31 cellular contexts compared by ENCODE assay signal in genomic region chr11:120197977-120198376, GRCh38. TPM values are rescaled to one million over a fixed set of nuclear protein-coding genes. Genes with fewer than 3 reads are reported as not detected.
DNase-seq lines count a peak whose midpoint lies in the region; ATAC-seq, FAIRE-seq and TF ChIP-seq lines count a peak whose summit lies in the region.
"Had no signal": no experiment of that assay in that cellular context is flagged by ENCODE, and none has a peak within 500 bp of the region (broad histone marks: within the 10 kb centered on the region; RNA-seq: fewer than 3 reads in every experiment).

No MANE protein-coding gene starts in this region.

- peak overlapping the region; percentile 77 for H3K27ac ChIP-seq in HepG2 (ENCODE audit: extremely low read length, insufficient read depth, low read length)
- H3K27ac ChIP-seq in osteoblast (ENCODE audit: low read depth, low read length) = no peak overlapping the region
- H3K27ac ChIP-seq: brain microvascular endothelial cell, epithelial cell of prostate had no signal

- H2AFZ ChIP-seq in HepG2 (ENCODE audit: low read length) = no peak overlapping the region
- H2AFZ ChIP-seq in osteoblast (ENCODE audit: low read length) = no peak overlapping the region

- H3K27me3 ChIP-seq in HepG2 (ENCODE audit: control insufficient read depth in 1 of 2, insufficient read depth in 2 of 2, low read length in 2 of 2) (no peaks in the 10 kb centered on the region), osteoblast (ENCODE audit: insufficient read depth, low read length) (peaks cover 24% of the 10 kb centered on the region)

- no peaks in the 10 kb centered on the region for H3K36me3 ChIP-seq in HepG2 (replicated peaks in 1 of 2; ENCODE audit: control insufficient read depth in 1 of 2, insufficient read depth in 2 of 2, low read length in 2 of 2)
- no peaks in the 10 kb centered on the region for H3K36me3 ChIP-seq in osteoblast (ENCODE audit: insufficient read depth, low read length)
- H3K36me3 ChIP-seq: brain microvascular endothelial cell, heart right ventricle had no signal

- ATAC-seq in left ventricle myocardium superior (peak; percentile 25), Right ventricle myocardium superior (ENCODE audit: poor library complexity) (no peak), HepG2 (peak; percentile 43), GM18511 (IDR thresholded peaks at IDR 0.05; ENCODE audit: unreplicated experiment) (no peak), HG03439 (IDR thresholded peaks at IDR 0.05; ENCODE audit: unreplicated experiment) (no peak)
- ATAC-seq: CD8-positive, alpha-beta T cell; natural killer cell treated with Interleukin-12 subunit alpha and Interleukin-12 subunit beta and Interleukin-15 and Interleukin-18, amount 100 ng/mL, for 72 hours had no signal

- 0% methylated on average over 9 of the region's 9 CpGs for WGBS in HepG2 (ENCODE audit: low lambda C conversion rate)

- H3K79me2 ChIP-seq in HepG2 (ENCODE audit: insufficient read depth, low read length) (no peaks in the 10 kb centered on the region), osteoblast (ENCODE audit: insufficient read depth, low read length) (no peaks in the 10 kb centered on the region)

- no peak for TF ChIP-seq CTCF in HepG2 (CRISPR knock-in tag; IDR thresholded peaks at IDR 0.05)
- no peak for TF ChIP-seq CTCF in osteoblast (IDR thresholded peaks at IDR 0.05; ENCODE audit: extremely low read depth, low read depth, low read length)

- H3K4me3 ChIP-seq in HepG2 (replicated peaks in 1 of 3; ENCODE audit: insufficient read depth in 1 of 3, low read depth in 2 of 3, low read length in 3 of 3) (peak overlapping the region; percentile 28 to 58 (median 34); a peak in 5 of 6 replicates), osteoblast (ENCODE audit: insufficient read depth, low read length) (no peak overlapping the region)
- H3K4me3 ChIP-seq: heart right ventricle, K562 had no signal

- in situ Hi-C loops in HepG2 (cut with HindIII; ENCODE audit: extremely low pct_ligation_motif_present, low pct_unique_long_range_greater_than_20kb) = no loop called here

- FAIRE-seq in HepG2 (lab: Jason Lieb, UNC) = peak; percentile 8
- no peak for FAIRE-seq in GM12892 (lab: Jason Lieb, UNC)
- FAIRE-seq: A204.1, GM12891, H54, K562, RCC 7860 had no signal

- intact Hi-C loops in left ventricle myocardium superior (cut with micrococcal nuclease) = no loop called here
- intact Hi-C loops in Right ventricle myocardium superior (cut with DNase I) = no loop called here
- intact Hi-C loops in HepG2 (cut with micrococcal nuclease; ENCODE audit: unreplicated experiment) = loop anchor here (1.0 kb wide), 2 partner anchors 10 to 13 kb away; no protein-coding TSS in a partner anchor

- DNase-seq in left ventricle myocardium superior (no peak), Right ventricle myocardium superior (no peak), HepG2 (ENCODE audit: low spot score) (peak; percentile 79), osteoblast (ENCODE audit: insufficient read length, low spot score, missing footprints) (peak; percentile 71), AG08396 (ENCODE audit: low spot score) (no peak), GM12892 (ENCODE audit: insufficient read length) (no peak)
- DNase-seq: activated CD4-positive, alpha-beta T cell treated with anti-CD3 and anti-CD28 coated beads, Interleukin-2, amount 50 U/mL, for 48 hours; activated CD4-positive, CD25-positive, alpha-beta regulatory T cell; activated CD8-positive, alpha-beta memory T cell treated with anti-CD3 and anti-CD28 coated beads, Interleukin-2, amount 50 U/mL, for 48 hours; activated naive CD4-positive, alpha-beta T cell treated with anti-CD3 and anti-CD28 coated beads, Interleukin-2, amount 50 U/mL, for 16 hours; AML-193; amniotic stem cell; brain microvascular endothelial cell; CD8-positive, alpha-beta T cell; effector CD8-positive, alpha-beta T cell; heart right ventricle; NCI-H1105 treated with DMSO at 0.1 percent for 48 hours; NCI-H2029; NCI-H526 treated with DMSO at 0.1 percent for 48 hours; stimulated activated naive CD4-positive, alpha-beta T cell; T-helper 1 cell had no signal

- TF ChIP-seq RAD21 in HepG2 (CRISPR knock-in tag; IDR thresholded peaks at IDR 0.05) = no peak

- CTCF ChIA-PET in HepG2 (lab: Yijun Ruan, JAX; ENCODE audit: low intra/inter-chr PET ratio, low total read pairs) = no interaction called here

- H3K9me3 ChIP-seq in HepG2 (ENCODE audit: low read length) (no peaks in the 10 kb centered on the region), osteoblast (ENCODE audit: low read depth, low read length) (no peaks in the 10 kb centered on the region)
- H3K9me3 ChIP-seq: heart right ventricle had no signal

- BruUV-seq in HepG2 (replicated peaks; lab: Mats Ljungman, UMichigan) = no TSS peak

- H3K4me2 ChIP-seq in HepG2 (ENCODE audit: low read depth, low read length) = peak overlapping the region; percentile 84
- no peak overlapping the region for H3K4me2 ChIP-seq in osteoblast (ENCODE audit: insufficient read depth, low read length)

- H3K4me1 ChIP-seq in HepG2 (ENCODE audit: insufficient read depth, low read length) (peaks cover 97% of the 10 kb centered on the region), osteoblast (ENCODE audit: insufficient read depth, low read length) (no peaks in the 10 kb centered on the region)

- POLR2A ChIA-PET in HepG2 (lab: Yijun Ruan, JAX) = interaction anchor here (0.7 to 4.6 kb wide), 8 partner anchors 10 to 140 kb away, joined by 3 to 160 read pairs (median 6); no protein-coding TSS in a partner anchor

- TF ChIP-seq EP300 in HepG2 (IDR thresholded peaks at IDR 0.05; ENCODE audit: low read depth in 2 of 2, low read length in 2 of 2) = peak in 1 of 2 experiments; percentile 36; a peak in 1 of 4 replicates
- no peak for TF ChIP-seq EP300 in HepG2 (CRISPR knock-in tag; IDR thresholded peaks at IDR 0.05; ENCODE audit: borderline replicate concordance)

- no peak for TF ChIP-seq POLR2A in HepG2 (IDR thresholded peaks at IDR 0.05; ENCODE audit: insufficient read depth in 1 of 2, low read depth in 2 of 2, low read length in 2 of 2)
- no peak for TF ChIP-seq POLR2A in GM12892 (IDR thresholded peaks at IDR 0.05; ENCODE audit: low read depth, low read length)

- no peaks in the 10 kb centered on the region for H4K20me1 ChIP-seq in HepG2 (ENCODE audit: insufficient read depth, low read length)
- no peaks in the 10 kb centered on the region for H4K20me1 ChIP-seq in osteoblast (ENCODE audit: insufficient read depth, low read length)

- H3K9ac ChIP-seq in HepG2 (ENCODE audit: insufficient read depth, low read depth, low read length) = peak overlapping the region; percentile 32; the same call in 1 of the 2 replicates

RNA-seq across cellular contexts. Expression of gene OAF, which starts 12.9 kb away (rescaled TPM):
- 27.9 TPM for total RNA-seq in left ventricle myocardium superior
- 30.0 TPM for total RNA-seq in Right ventricle myocardium superior
- 37.5 and 63.7 TPM in 2 replicates for total RNA-seq in HepG2 (2016; rRNA removed; fragmentation: Illumina TruSeq; extraction: Trizol)
- total RNA-seq in HepG2 (2016; cell fraction: cytosol; rRNA removed; fragmentation: Illumina TruSeq; extraction: Trizol; ENCODE audit: low read depth) = 67.5 and 74.8 TPM in 2 replicates
- total RNA-seq in HepG2 (2016; cell fraction: insoluble cytoplasmic fraction; rRNA removed; fragmentation: Illumina TruSeq; extraction: Trizol) = 30.7 and 64.6 TPM in 2 replicates
- total RNA-seq in HepG2 (2016; cell fraction: membrane; rRNA removed; fragmentation: Illumina TruSeq; extraction: Trizol) = 118 and 139 TPM in 2 replicates
- total RNA-seq in HepG2 (2016; cell fraction: nucleus; rRNA removed; fragmentation: Illumina TruSeq; extraction: Trizol) = 44.9 and 59.4 TPM in 2 replicates
- 92.9 and 94.6 TPM in 2 replicates for polyA plus RNA-seq in HepG2 (2011; rRNA removed)
- polyA plus RNA-seq in HepG2 (2011; cell fraction: cytosol; rRNA removed) = 77.3 and 145 TPM in 2 replicates
- polyA plus RNA-seq in HepG2 (2011; cell fraction: nucleus; rRNA removed) = 93.1 and 106 TPM in 2 replicates
- 22.4 and 31.8 TPM in 2 replicates for polyA plus RNA-seq in HepG2 (2012)
- polyA plus RNA-seq in HepG2 (2016; cell fraction: cytosol; fragmentation: Illumina TruSeq; extraction: Trizol; ENCODE audit: low read depth) = 159 and 175 TPM in 2 replicates
- polyA plus RNA-seq in HepG2 (2016; cell fraction: insoluble cytoplasmic fraction; fragmentation: Illumina TruSeq; extraction: Trizol; ENCODE audit: low read depth) = 64.4 and 78.3 TPM in 2 replicates
- 207 and 216 TPM in 2 replicates for polyA plus RNA-seq in HepG2 (2016; cell fraction: membrane; fragmentation: Illumina TruSeq; extraction: Trizol; ENCODE audit: low read depth)
- 162 and 173 TPM in 2 replicates for polyA plus RNA-seq in HepG2 (2016; cell fraction: nucleus; fragmentation: Illumina TruSeq; extraction: Trizol; ENCODE audit: insufficient read depth, low read depth)
- polyA minus RNA-seq in HepG2 (2011; rRNA and poly(A)+ RNA removed; ENCODE audit: low replicate concordance) = 19.0 and 113 TPM in 2 replicates
- polyA minus RNA-seq in HepG2 (2011; cell fraction: cytosol; rRNA and poly(A)+ RNA removed) = 47.6 and 70.8 TPM in 2 replicates
- 28.5 and 32.1 TPM in 2 replicates for polyA minus RNA-seq in HepG2 (2011; cell fraction: nucleus; rRNA and poly(A)+ RNA removed)
- total RNA-seq in osteoblast = 7.2 and 10.3 TPM in 2 replicates
- 0.61 TPM for polyA plus RNA-seq in GM12892 (2012; ENCODE audit: missing spikeins)

RNA-seq across cellular contexts. Expression of gene POU2F3, which starts 42.0 kb away (rescaled TPM):
- total RNA-seq in left ventricle myocardium superior = not detected
- not detected for total RNA-seq in Right ventricle myocardium superior
- total RNA-seq in HepG2 (2016; rRNA removed; fragmentation: Illumina TruSeq; extraction: Trizol) = not detected in 2 replicates
- not detected in 2 replicates for total RNA-seq in HepG2 (2016; cell fraction: cytosol; rRNA removed; fragmentation: Illumina TruSeq; extraction: Trizol; ENCODE audit: low read depth)
- total RNA-seq in HepG2 (2016; cell fraction: insoluble cytoplasmic fraction; rRNA removed; fragmentation: Illumina TruSeq; extraction: Trizol) = not detected in 2 replicates
- not detected in 2 replicates for total RNA-seq in HepG2 (2016; cell fraction: membrane; rRNA removed; fragmentation: Illumina TruSeq; extraction: Trizol)
- not detected in 2 replicates for total RNA-seq in HepG2 (2016; cell fraction: nucleus; rRNA removed; fragmentation: Illumina TruSeq; extraction: Trizol)
- polyA plus RNA-seq in HepG2 (2011; rRNA removed) = not detected in 2 replicates
- not detected in 2 replicates for polyA plus RNA-seq in HepG2 (2011; cell fraction: cytosol; rRNA removed)
- not detected in 2 replicates for polyA plus RNA-seq in HepG2 (2011; cell fraction: nucleus; rRNA removed)
- polyA plus RNA-seq in HepG2 (2012) = not detected in 2 replicates
- not detected in 2 replicates for polyA plus RNA-seq in HepG2 (2016; cell fraction: cytosol; fragmentation: Illumina TruSeq; extraction: Trizol; ENCODE audit: low read depth)
- not detected in 2 replicates for polyA plus RNA-seq in HepG2 (2016; cell fraction: insoluble cytoplasmic fraction; fragmentation: Illumina TruSeq; extraction: Trizol; ENCODE audit: low read depth)
- polyA plus RNA-seq in HepG2 (2016; cell fraction: membrane; fragmentation: Illumina TruSeq; extraction: Trizol; ENCODE audit: low read depth) = not detected in 2 replicates
- not detected in 2 replicates for polyA plus RNA-seq in HepG2 (2016; cell fraction: nucleus; fragmentation: Illumina TruSeq; extraction: Trizol; ENCODE audit: insufficient read depth, low read depth)
- 0.30 TPM in 1 of 2 replicates, not detected in the other for polyA minus RNA-seq in HepG2 (2011; rRNA and poly(A)+ RNA removed; ENCODE audit: low replicate concordance)
- polyA minus RNA-seq in HepG2 (2011; cell fraction: cytosol; rRNA and poly(A)+ RNA removed) = not detected in 2 replicates
- polyA minus RNA-seq in HepG2 (2011; cell fraction: nucleus; rRNA and poly(A)+ RNA removed) = not detected in 2 replicates
- total RNA-seq in osteoblast = under 0.01 TPM in 1 of 2 replicates, not detected in the other
- polyA plus RNA-seq in GM12892 (2012; ENCODE audit: missing spikeins) = 0.68 TPM
- total RNA-seq: CD8-positive, alpha-beta T cell; K562; MCF 10A; natural killer cell treated with Interleukin-12 subunit alpha and Interleukin-12 subunit beta and Interleukin-15 and Interleukin-18, amount 100 ng/mL, for 72 hours had no signal
- polyA plus RNA-seq: K562 had no signal

Comparison
In these comparisons a context has a peak if more than half of its experiments do, and no peak if none do; other contexts are left out.
1. ATAC-seq: peak in left ventricle myocardium superior (single experiment) and HepG2 (single experiment); none in Right ventricle myocardium superior (single experiment), GM18511 (single experiment) and HG03439 (single experiment).
2. DNase-seq: peak in HepG2 (single experiment) and osteoblast (single experiment); none in left ventricle myocardium superior (single experiment), Right ventricle myocardium superior (single experiment), AG08396 (single experiment) and GM12892 (single experiment).